Comparison of ENCODE assay signal across 8 cellular contexts in the genomic region with DNA sequence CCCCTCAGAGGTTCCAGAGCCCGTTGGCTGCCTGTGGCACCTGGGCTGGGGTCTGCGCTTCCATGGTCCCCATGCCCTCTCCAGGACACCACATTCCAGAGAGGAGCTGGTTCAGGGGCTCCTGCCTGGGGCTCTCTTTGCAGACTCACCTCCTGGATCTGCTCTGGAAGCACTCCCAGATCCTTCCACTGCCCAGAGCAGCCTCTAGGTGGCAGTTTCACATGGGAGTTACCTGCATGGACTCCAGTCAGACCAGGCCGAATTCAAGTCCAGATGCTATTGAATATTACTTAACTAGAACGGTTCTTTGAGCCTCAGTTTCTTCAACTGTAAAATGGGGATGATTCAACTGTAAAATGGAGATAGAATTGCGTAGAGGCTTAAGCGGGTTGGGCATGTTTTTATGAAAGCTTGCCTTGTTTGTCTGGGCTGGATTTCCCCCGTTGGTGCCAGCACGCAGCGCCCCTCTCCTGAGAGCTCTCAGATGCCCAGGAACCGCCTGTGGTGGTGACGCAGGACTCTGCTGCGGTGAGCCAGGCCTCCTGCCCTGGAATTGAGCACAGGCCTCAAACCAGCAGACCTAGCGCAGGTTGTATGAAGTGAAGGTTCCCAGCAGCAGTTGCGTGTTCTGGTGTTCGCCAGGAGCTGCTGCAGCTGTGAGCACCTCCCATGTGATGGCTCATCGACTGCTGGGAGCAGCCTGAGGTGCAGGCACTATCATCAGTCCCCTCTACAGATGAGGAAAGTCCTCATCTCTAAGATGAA. TPM values are rescaled to one million over a fixed set of nuclear protein-coding genes. Genes with fewer than 3 reads are reported as not detected.
DNase-seq lines count a peak whose midpoint lies in the region; ATAC-seq and TF ChIP-seq lines count a peak whose summit lies in the region.

No MANE protein-coding gene starts in this region.

- peak; percentile 47 for DNase-seq in NCI-H1436 (lab: John Stamatoyannopoulos, UW)
- DNase-seq in NCI-H1436 treated with DMSO at 0.1 percent for 48 hours (lab: John Stamatoyannopoulos, UW), result no peak
- DNase-seq in NCI-H1105 (lab: John Stamatoyannopoulos, UW), result peak; percentile 30
- peak; percentile 43 for DNase-seq in activated naive CD4-positive, alpha-beta T cell treated with anti-CD3 and anti-CD28 coated beads, Interleukin-2, amount 10 ng/mL, durations not matched to agents 7 days and 5 days
- DNase-seq in inferior parietal cortex (ENCODE audit: extremely low spot score), result peak; percentile 44
- DNase-seq in tibial artery, result no peak
- no peak for DNase-seq in sigmoid colon

- WGBS in sigmoid colon, 2 donors, result 76 to 85% methylated on average over 16 of the region's 16 CpGs

- H3K27me3 ChIP-seq in tibial artery (peaks cover 0 to 7% of the 10 kb centered on the region in 2 donors), sigmoid colon (no peaks in the 10 kb centered on the region)

- H3K9me3 ChIP-seq in tibial artery (no peaks in the 10 kb centered on the region), sigmoid colon (no peaks in the 10 kb centered on the region)

- TF ChIP-seq CTCF in tibial artery (IDR thresholded peaks at IDR 0.05) (peak; percentile 33 to 57), sigmoid colon (IDR thresholded peaks at IDR 0.05) (peak in 2 of 4 experiments; percentile 29 to 50)

- no peaks in the 10 kb centered on the region for H3K27me3 Mint-ChIP-seq in activated naive CD4-positive, alpha-beta T cell treated with anti-CD3 and anti-CD28 coated beads, Interleukin-2, amount 10 ng/mL, durations not matched to agents 7 days and 5 days

- H3K27ac ChIP-seq in tibial artery (no peak overlapping the region), sigmoid colon (no peak overlapping the region)

- no peak for TF ChIP-seq POLR2A in sigmoid colon (IDR thresholded peaks at IDR 0.05)

- no peaks in the 10 kb centered on the region for H3K4me1 Mint-ChIP-seq in activated naive CD4-positive, alpha-beta T cell treated with anti-CD3 and anti-CD28 coated beads, Interleukin-2, amount 10 ng/mL, durations not matched to agents 7 days and 5 days

- H3K36me3 ChIP-seq in tibial artery (no peaks in the 10 kb centered on the region), sigmoid colon (no peaks in the 10 kb centered on the region)

- no peak overlapping the region for H3K4me3 Mint-ChIP-seq in activated naive CD4-positive, alpha-beta T cell treated with anti-CD3 and anti-CD28 coated beads, Interleukin-2, amount 10 ng/mL, durations not matched to agents 7 days and 5 days

- H3K4me3 ChIP-seq in tibial artery, result no peak overlapping the region
- H3K4me3 ChIP-seq in sigmoid colon, result no peak overlapping the region

- no peaks in the 10 kb centered on the region for H3K4me1 ChIP-seq in tibial artery
- no peaks in the 10 kb centered on the region for H3K4me1 ChIP-seq in sigmoid colon

- peak; percentile 70 for ATAC-seq in GM19328 (IDR thresholded peaks at IDR 0.05; ENCODE audit: unreplicated experiment)

- H3K36me3 Mint-ChIP-seq in activated naive CD4-positive, alpha-beta T cell treated with anti-CD3 and anti-CD28 coated beads, Interleukin-2, amount 10 ng/mL, durations not matched to agents 7 days and 5 days, result no peaks in the 10 kb centered on the region

- CTCF ChIA-PET in activated naive CD4-positive, alpha-beta T cell treated with anti-CD3 and anti-CD28 coated beads, Interleukin-2, amount 10 ng/mL, durations not matched to agents 7 days and 5 days (lab: Charles Lee), result interaction anchor here (0.8 to 2.2 kb wide), 6 partner anchors 9 to 346 kb away, joined by 3 to 6 read pairs (median 3); a partner anchor contains a TSS

- intact Hi-C loops in tibial artery (cut with DNase I; ENCODE audit: low total_unique reads) (no loop called here), sigmoid colon (cut with DNase I) (no loop called here)

- no peak for TF ChIP-seq EP300 in sigmoid colon (IDR thresholded peaks at IDR 0.05)

- no peak overlapping the region for H3K27ac Mint-ChIP-seq in activated naive CD4-positive, alpha-beta T cell treated with anti-CD3 and anti-CD28 coated beads, Interleukin-2, amount 10 ng/mL, durations not matched to agents 7 days and 5 days

- H3K9me3 Mint-ChIP-seq in activated naive CD4-positive, alpha-beta T cell treated with anti-CD3 and anti-CD28 coated beads, Interleukin-2, amount 10 ng/mL, durations not matched to agents 7 days and 5 days, result no peaks in the 10 kb centered on the region

RNA-seq across cellular contexts. Expression of a gene that starts 44.2 kb away (rescaled TPM):
- 1 to 10 TPM in 1 of 4 donors, under 1 TPM in 1, not detected in 2; 0.66 to 1.8 TPM for total RNA-seq in sigmoid colon
- under 1 TPM in 1 of 3 donors, not detected in 2; 0.04 TPM for polyA plus RNA-seq in sigmoid colon

RNA-seq across cellular contexts. Expression of a gene that starts 50.6 kb away (rescaled TPM):
- 10 to 100 TPM; 13.7 to 34.9 (median 19.5) TPM for total RNA-seq in sigmoid colon
- polyA plus RNA-seq in sigmoid colon, result 1 to 10 TPM in 1 of 3 donors, under 1 TPM in 1, not detected in 1; 0.23 to 4.7 TPM

Comparison
In these comparisons a context has a peak if more than half of its experiments do, and no peak if none do; other contexts are left out.
1. DNase-seq: peak in NCI-H1436 (single experiment), NCI-H1105 (single experiment), activated naive CD4-positive, alpha-beta T cell treated with anti-CD3 and anti-CD28 coated beads, Interleukin-2, amount 10 ng/mL, durations not matched to agents 7 days and 5 days (single experiment) and inferior parietal cortex (single experiment); none in NCI-H1436 treated with DMSO at 0.1 percent for 48 hours (single experiment), tibial artery (0 of 2) and sigmoid colon (single experiment).